17 cellular contexts compared by ENCODE assay signal in genomic region chr2:71492112-71492511, GRCh38. TPM values are rescaled to one million over a fixed set of nuclear protein-coding genes. Genes with fewer than 3 reads are reported as not detected.
DNase-seq lines count a peak whose midpoint lies in the region; ATAC-seq lines count a peak whose summit lies in the region.
"Had no signal": no experiment of that assay in that cellular context is flagged by ENCODE, and none has a peak within 500 bp of the region (broad histone marks: within the 10 kb centered on the region; RNA-seq: fewer than 3 reads in every experiment).

No MANE protein-coding gene starts in this region.

- H3K36me3 Mint-ChIP-seq in activated naive CD4-positive, alpha-beta T cell treated with anti-CD3 and anti-CD28 coated beads for 36 hours (ENCODE audit: low read depth) = no peaks in the 10 kb centered on the region

- ATAC-seq in sciatic nerve (peak; percentile 46), HG02642 (IDR thresholded peaks at IDR 0.05; ENCODE audit: poor library complexity, unreplicated experiment) (no peak), GM21528 (IDR thresholded peaks at IDR 0.05; ENCODE audit: low FRiP score, unreplicated experiment) (no peak)
- ATAC-seq: left colon had no signal

- H3K9me3 Mint-ChIP-seq in activated naive CD4-positive, alpha-beta T cell treated with anti-CD3 and anti-CD28 coated beads for 36 hours = no peaks in the 10 kb centered on the region

- H3K4me1 Mint-ChIP-seq in activated naive CD4-positive, alpha-beta T cell treated with anti-CD3 and anti-CD28 coated beads for 36 hours (ENCODE audit: low read depth) = no peaks in the 10 kb centered on the region

- CTCF ChIA-PET in activated naive CD4-positive, alpha-beta T cell treated with anti-CD3 and anti-CD28 coated beads for 36 hours (lab: Charles Lee) = no interaction called here

- no peak overlapping the region for H3K27ac Mint-ChIP-seq in activated naive CD4-positive, alpha-beta T cell treated with anti-CD3 and anti-CD28 coated beads for 36 hours

- no peak overlapping the region for H3K4me3 Mint-ChIP-seq in activated naive CD4-positive, alpha-beta T cell treated with anti-CD3 and anti-CD28 coated beads for 36 hours

- H3K27me3 Mint-ChIP-seq in activated naive CD4-positive, alpha-beta T cell treated with anti-CD3 and anti-CD28 coated beads for 36 hours (ENCODE audit: low read depth) = peaks cover 9% of the 10 kb centered on the region

- intact Hi-C loops in sciatic nerve (cut with DNase I) = no loop called here
- intact Hi-C loops in activated naive CD4-positive, alpha-beta T cell treated with anti-CD3 and anti-CD28 coated beads for 36 hours (cut with micrococcal nuclease) = no loop called here

- peak; percentile 4 for DNase-seq in NCI-H69 (lab: John Stamatoyannopoulos, UW)
- peak; percentile 99 to 100 for DNase-seq in dermis microvascular lymphatic vessel endothelial cell (ENCODE audit: low read depth in 2 of 2)
- peak; percentile 66 for DNase-seq in islet precursor cell
- peak; percentile 32 for DNase-seq in sciatic nerve (ENCODE audit: low spot score)
- DNase-seq in GOT3 (lab: John Stamatoyannopoulos, UW) = no peak
- no peak for DNase-seq in activated naive CD4-positive, alpha-beta T cell treated with anti-CD3 and anti-CD28 coated beads for 36 hours
- DNase-seq: activated CD4-positive, alpha-beta T cell treated with anti-CD3 and anti-CD28 coated beads, Interleukin-2, amount 50 U/mL, for 4 hours; activated gamma-delta T cell; amygdala; DMS 273 treated with DMSO at 0.1 percent for 48 hours; left colon; NCI-H1436; NCI-H774; stimulated activated CD4-positive, alpha-beta T cell treated with anti-CD3 and anti-CD28 coated beads, Interleukin-4, amount 100 ng/mL, for 1 hour; T-helper 2 cell had no signal

RNA-seq across cellular contexts. Expression of gene DYSF, which starts 38.8 kb away (rescaled TPM):
- total RNA-seq in dermis microvascular lymphatic vessel endothelial cell (47.2 and 85.9 TPM in 2 replicates), sciatic nerve (21.8 TPM)
- under 1 TPM; 0.05 to 0.07 TPM for total RNA-seq in activated naive CD4-positive, alpha-beta T cell treated with anti-CD3 and anti-CD28 coated beads for 36 hours

Comparison
In these comparisons a context has a peak if more than half of its experiments do, and no peak if none do; other contexts are left out.
1. DNase-seq: peak in NCI-H69 (single experiment), dermis microvascular lymphatic vessel endothelial cell (2 of 2), islet precursor cell (single experiment) and sciatic nerve (single experiment); none in GOT3 (single experiment) and activated naive CD4-positive, alpha-beta T cell treated with anti-CD3 and anti-CD28 coated beads for 36 hours (single experiment).
2. RNA of gene DYSF, which starts 38.8 kb away (total RNA-seq): 47.2 to 85.9 TPM in dermis microvascular lymphatic vessel endothelial cell and 21.8 TPM in sciatic nerve (single experiment); 0.05 to 0.07 TPM in activated naive CD4-positive, alpha-beta T cell treated with anti-CD3 and anti-CD28 coated beads for 36 hours; every median in the first group is over 10 times any median in the second.